ENCODE assay signal across 22 cellular contexts in the genomic region with DNA sequence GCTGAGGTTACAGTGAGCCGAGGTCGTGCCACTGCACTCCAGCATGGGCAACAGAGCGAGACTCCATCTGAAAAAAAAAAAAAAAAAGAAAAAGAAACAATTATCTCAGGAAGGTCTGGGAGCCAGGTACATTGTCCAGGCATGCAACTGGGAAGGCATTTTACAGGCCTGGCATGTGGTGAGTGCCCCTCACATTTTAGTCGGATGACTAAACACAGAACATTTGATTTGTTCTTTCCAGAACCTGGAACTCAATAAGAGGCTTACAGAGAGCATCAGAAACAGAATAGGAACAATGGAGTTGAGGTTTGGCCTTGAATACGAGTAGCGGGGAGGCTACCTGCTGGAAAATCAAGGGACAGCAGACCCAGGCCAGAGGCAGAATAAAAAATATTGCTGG. TPM values are rescaled to one million over a fixed set of nuclear protein-coding genes. Genes with fewer than 3 reads are reported as not detected.
DNase-seq lines count a peak whose midpoint lies in the region; TF ChIP-seq lines count a peak whose summit lies in the region.
"Had no signal": no experiment of that assay in that cellular context is flagged by ENCODE, and none has a peak within 500 bp of the region (broad histone marks: within the 10 kb centered on the region; RNA-seq: fewer than 3 reads in every experiment).

No MANE protein-coding gene starts in this region.

- H3K4me1 ChIP-seq in mammary epithelial cell (ENCODE audit: insufficient read depth, low read length) (peaks cover 17% of the 10 kb centered on the region), trophoblast cell (ENCODE audit: control insufficient read depth in 1 of 2, insufficient read depth in 2 of 2, low read length in 2 of 2) (peaks cover 0 to 6% of the 10 kb centered on the region in 2 experiments)
- H3K4me1 ChIP-seq: HAP-1 had no signal

- no peak overlapping the region for H3K14ac ChIP-seq in trophoblast cell (ENCODE audit: low read length)

- H4K12ac ChIP-seq in trophoblast cell (ENCODE audit: low read depth, low read length), result no peak overlapping the region

- no peaks in the 10 kb centered on the region for H3K79me2 ChIP-seq in mammary epithelial cell (ENCODE audit: insufficient read depth, low read length)
- H3K79me2 ChIP-seq in trophoblast cell (ENCODE audit: control insufficient read depth, insufficient read depth, low read length, poor library complexity), result no peaks in the 10 kb centered on the region

- H2AK5ac ChIP-seq in trophoblast cell (ENCODE audit: low read length), result no peak overlapping the region

- H3K9me3 Mint-ChIP-seq in MCF 10A (ENCODE audit: unreplicated experiment), result no peaks in the 10 kb centered on the region
- H3K9me3 Mint-ChIP-seq: CD8-positive, alpha-beta T cell; GM23338 had no signal

- in situ Hi-C loops in mammary epithelial cell (cut with MboI; ENCODE audit: low sequenced_read_pairs in 2 of 2), result no loop called here

- peaks cover 40% of the 10 kb centered on the region for H3K27me3 Mint-ChIP-seq in MCF 10A (ENCODE audit: insufficient read depth, unreplicated experiment)

- H2BK12ac ChIP-seq in trophoblast cell (ENCODE audit: low read length), result peak overlapping the region; percentile 58

- DNase-seq in mammary epithelial cell, result peak; percentile 86
- DNase-seq in MCF 10A (ENCODE audit: unreplicated experiment), result no peak
- peak; percentile 64 for DNase-seq in epithelial cell of prostate (ENCODE audit: low read depth, low spot score)
- no peak for DNase-seq in trophoblast cell
- no peak for DNase-seq in cerebellar nuclear complex (lab: John Stamatoyannopoulos, UW)
- no peak for DNase-seq in SIG-M5 treated with dmso at 0.1 percent for 504 hours (lab: John Stamatoyannopoulos, UW; ENCODE audit: unreplicated experiment)
- DNase-seq in posterior cingulate gyrus, result no peak
- DNase-seq in retina, result no peak
- DNase-seq: AML-193; C1 segment of cervical spinal cord; CD8-positive, alpha-beta T cell; DND-41; KBM-7; NCI-H1105 treated with DMSO at 0.1 percent for 48 hours; NCI-H2081; NCI-H2171; NCI-H345; NCI-H524; NCI-H774 had no signal

- 4% methylated on average over 3 of the region's 6 CpGs for WGBS in mammary epithelial cell (ENCODE audit: low coverage, missing lambda C conversion rate)
- no CpG with 5 or more reads among the region's 6 CpGs for WGBS in trophoblast cell (ENCODE audit: extremely low coverage, insufficient coverage, insufficient read length)

- no peak overlapping the region for H3K18ac ChIP-seq in trophoblast cell (ENCODE audit: low read length)

- CTCF ChIA-PET in mammary epithelial cell (lab: Charles Lee; ENCODE audit: low non-redundant PET), result interaction anchor here (0.5 kb wide), 1 partner anchor 35 kb away, joined by 9 read pairs; no protein-coding TSS in a partner anchor
- CTCF ChIA-PET in MCF 10A (lab: Yijun Ruan, JAX), result interaction anchor here (0.5 to 1.0 kb wide), 2 partner anchors 377 to 462 kb away, joined by 4 read pairs; no protein-coding TSS in a partner anchor

- H3K27ac ChIP-seq in mammary epithelial cell (ENCODE audit: insufficient read depth, low read depth, low read length) (no peak overlapping the region), epithelial cell of prostate (peak overlapping the region; percentile 45), trophoblast cell (ENCODE audit: low read depth, low read length) (peak overlapping the region; percentile 48)

- H3K4me1 Mint-ChIP-seq in MCF 10A (ENCODE audit: insufficient read depth, unreplicated experiment), result peaks cover 3% of the 10 kb centered on the region

- H2AFZ ChIP-seq in mammary epithelial cell (ENCODE audit: low read depth, low read length) (peak overlapping the region; percentile 53), trophoblast cell (ENCODE audit: insufficient read depth, low read length, poor library complexity) (no peak overlapping the region)
- H2AFZ ChIP-seq: GM23338 had no signal

- peak overlapping the region; percentile 31 for H4K91ac ChIP-seq in trophoblast cell (ENCODE audit: low read depth, low read length)

- H3K23ac ChIP-seq in trophoblast cell (ENCODE audit: low read length), result no peak overlapping the region

- no peak overlapping the region for H3K9ac ChIP-seq in mammary epithelial cell (ENCODE audit: insufficient read depth, low read length)
- no peak overlapping the region for H3K9ac ChIP-seq in trophoblast cell (ENCODE audit: low read length)

- POLR2A ChIA-PET in MCF 10A (lab: Yijun Ruan, JAX), result no interaction called here

- BruUV-seq in mammary epithelial cell (replicated peaks; lab: Mats Ljungman, UMichigan) (no TSS peak), MCF 10A (replicated peaks; lab: Mats Ljungman, UMichigan) (no TSS peak)

- TF ChIP-seq CTCF in mammary epithelial cell (conservative IDR thresholded peaks at IDR 0.05 in 1 of 2, IDR thresholded peaks at IDR 0.05 in 1 of 2; ENCODE audit: extremely low read depth in 1 of 2, insufficient read depth in 1 of 2, low read depth in 1 of 2, low read length in 2 of 2) (no peak), MCF 10A (IDR thresholded peaks at IDR 0.05; ENCODE audit: unreplicated experiment) (no peak)

- H3K4me3 ChIP-seq in mammary epithelial cell (replicated peaks in 1 of 3; ENCODE audit: insufficient read depth in 1 of 3, low read depth in 2 of 3, low read length in 3 of 3) (no peak overlapping the region), trophoblast cell (ENCODE audit: low read depth, low read length) (no peak overlapping the region)
- H3K4me3 ChIP-seq: GM12878, GM23338, HAP-1 had no signal

- no peak overlapping the region for H3K27ac Mint-ChIP-seq in MCF 10A (ENCODE audit: low read depth, unreplicated experiment)
- H3K27ac Mint-ChIP-seq: CD8-positive, alpha-beta T cell; GM23338 had no signal

- H3K79me1 ChIP-seq in trophoblast cell (ENCODE audit: low read length), result peaks cover 16% of the 10 kb centered on the region

- H3K9me3 ChIP-seq in mammary epithelial cell (replicated peaks; ENCODE audit: insufficient read depth, low read length) (no peaks in the 10 kb centered on the region), trophoblast cell (ENCODE audit: insufficient read depth, low read depth, low read length) (no peaks in the 10 kb centered on the region)
- H3K9me3 ChIP-seq: HAP-1 had no signal

- H3K4me2 ChIP-seq in mammary epithelial cell (ENCODE audit: insufficient read depth, low read depth, low read length), result no peak overlapping the region
- H3K4me2 ChIP-seq in trophoblast cell (ENCODE audit: low read length), result no peak overlapping the region
- H3K4me2 ChIP-seq: GM23338 had no signal

- H3K27me3 ChIP-seq in mammary epithelial cell (ENCODE audit: insufficient read depth, low read length) (no peaks in the 10 kb centered on the region), trophoblast cell (ENCODE audit: insufficient read depth, low read length) (no peaks in the 10 kb centered on the region)

- H2BK120ac ChIP-seq in trophoblast cell (ENCODE audit: insufficient read depth, low read length, poor library complexity), result peak overlapping the region; percentile 80

- H4K8ac ChIP-seq in trophoblast cell (ENCODE audit: low read depth, low read length), result no peak overlapping the region

- no peak overlapping the region for H3K4ac ChIP-seq in trophoblast cell (ENCODE audit: low read depth, low read length)

- peak overlapping the region; percentile 43 for H2BK5ac ChIP-seq in trophoblast cell (ENCODE audit: low read depth, low read length, poor library complexity)

- no peaks in the 10 kb centered on the region for H3K36me3 Mint-ChIP-seq in MCF 10A (ENCODE audit: insufficient read depth, unreplicated experiment)
- H3K36me3 Mint-ChIP-seq: CD8-positive, alpha-beta T cell had no signal

- no peak overlapping the region for H3K4me3 Mint-ChIP-seq in MCF 10A (ENCODE audit: unreplicated experiment)
- H3K4me3 Mint-ChIP-seq: CD8-positive, alpha-beta T cell; GM23338 had no signal

- dilution Hi-C loops in mammary epithelial cell (cut with HindIII; ENCODE audit: low sequenced_read_pairs), result loop anchor here (5.0 kb wide), 1 partner anchor 52 kb away; no protein-coding TSS in a partner anchor

- intact Hi-C loops in mammary epithelial cell (cut with micrococcal nuclease) (loop anchor here (1.0 to 2.0 kb wide), 2 partner anchors 21 to 66 kb away; no protein-coding TSS in a partner anchor), MCF 10A (cut with micrococcal nuclease) (no loop called here), posterior cingulate gyrus (cut with DNase I) (no loop called here)

- H4K20me1 ChIP-seq in mammary epithelial cell (ENCODE audit: insufficient read depth, low read length), result no peaks in the 10 kb centered on the region

- H3K36me3 ChIP-seq in mammary epithelial cell (ENCODE audit: insufficient read depth, low read length) (no peaks in the 10 kb centered on the region), trophoblast cell (ENCODE audit: control insufficient read depth in 1 of 2, insufficient read depth in 2 of 2, low read length in 2 of 2) (no peaks in the 10 kb centered on the region)
- H3K36me3 ChIP-seq: HAP-1 had no signal

RNA-seq across cellular contexts. Expression of gene IGF1R, which starts 33.7 kb away (rescaled TPM):
- total RNA-seq in mammary epithelial cell (10 to 100 TPM; 42.3 to 60.3 TPM), MCF 10A (2022) (50.7 and 53.3 TPM in 2 replicates)
- polyA plus RNA-seq in mammary epithelial cell, result 20.7 TPM
- 117 TPM for polyA minus RNA-seq in mammary epithelial cell
- polyA plus RNA-seq in trophoblast cell (2013), result 121 and 126 TPM in 2 replicates

Comparison
In these comparisons a context has a peak if more than half of its experiments do, and no peak if none do; other contexts are left out.
1. DNase-seq: peak in mammary epithelial cell (single experiment) and epithelial cell of prostate (single experiment); none in MCF 10A (single experiment), trophoblast cell (0 of 2), cerebellar nuclear complex (0 of 2), SIG-M5 treated with dmso at 0.1 percent for 504 hours (single experiment), posterior cingulate gyrus (0 of 10) and retina (single experiment).